Comparison of ENCODE assay signal across 18 cellular contexts in genomic region chr5:111135406-111135805, GRCh38. TPM values are rescaled to one million over a fixed set of nuclear protein-coding genes. Genes with fewer than 3 reads are reported as not detected.
DNase-seq lines count a peak whose midpoint lies in the region; ATAC-seq, FAIRE-seq and TF ChIP-seq lines count a peak whose summit lies in the region.
"Had no signal": no experiment of that assay in that cellular context is flagged by ENCODE, and none has a peak within 500 bp of the region (broad histone marks: within the 10 kb centered on the region; RNA-seq: fewer than 3 reads in every experiment).

No MANE protein-coding gene starts in this region.

- no peak overlapping the region for H3K56ac ChIP-seq in IMR-90 (ENCODE audit: extremely low read depth, insufficient read depth, low read length)
- no peak overlapping the region for H3K56ac ChIP-seq in H1 (replicated peaks; ENCODE audit: insufficient read length, low read depth, low read length)

- H3K18ac ChIP-seq in IMR-90 (ENCODE audit: low read depth, low read length) (no peak overlapping the region), H1 (ENCODE audit: extremely low read depth, low read length) (no peak overlapping the region)

- H3K79me2 ChIP-seq in H1 (ENCODE audit: control insufficient read depth in 1 of 2, insufficient read depth in 2 of 2, low read length in 2 of 2) = no peaks in the 10 kb centered on the region

- H2BK120ac ChIP-seq in IMR-90 (ENCODE audit: low read depth, low read length) = no peak overlapping the region
- H2BK120ac ChIP-seq in H1 (replicated peaks; ENCODE audit: low read depth, low read length) = no peak overlapping the region

- POLR2A ChIA-PET in IMR-90 (lab: Charles Lee; ENCODE audit: unreplicated experiment) = no interaction called here
- POLR2A ChIA-PET in H1 (lab: Charles Lee; ENCODE audit: partially characterized antibody) = interaction anchor here (1.3 kb wide), 2 partner anchors 10 to 43 kb away, joined by 3 read pairs; partner anchors contain the start of gene WDR36

- H2BK5ac ChIP-seq in IMR-90 (ENCODE audit: low read depth, low read length, poor library complexity, severe bottlenecking) (peak overlapping the region; percentile 24), H1 (ENCODE audit: low read depth, low read length) (no peak overlapping the region; the same call in 1 of the 2 replicates)

- H4K8ac ChIP-seq in IMR-90 (ENCODE audit: low read depth in 2 of 2, low read length in 2 of 2) (no peak overlapping the region), H1 (ENCODE audit: extremely low read depth, insufficient read depth, low read length) (no peak overlapping the region)

- peak overlapping the region; percentile 44; the same call in 1 of the 2 replicates for H2AK5ac ChIP-seq in IMR-90 (ENCODE audit: low read depth, low read length)
- H2AK5ac ChIP-seq in H1 (ENCODE audit: low read depth, low read length) = no peak overlapping the region

- ATAC-seq in IMR-90 (ENCODE audit: low read depth) (no peak), HG02763 (IDR thresholded peaks at IDR 0.05; ENCODE audit: unreplicated experiment) (no peak)
- ATAC-seq in stimulated activated memory B cell treated with anti-CD40 and anti-IgM and Interleukin-4, amounts not matched to agents 10 μg/mL and 1 μg/mL and 100 μg/mL, for 72 hours = peak; percentile 24

- H3K9me1 ChIP-seq in IMR-90 (ENCODE audit: insufficient read depth, low read length) = no peaks in the 10 kb centered on the region; the same call in 1 of the 2 replicates

- WGBS in IMR-90 (ENCODE audit: extremely low coverage in 2 of 2, insufficient read length in 1 of 2), 2 experiments = no CpG with 5 or more reads among the region's 1 CpG
- WGBS in H1 (ENCODE audit: extremely low coverage in 1 of 2, insufficient coverage in 1 of 2, insufficient read length in 1 of 2, insufficient replicate concordance in 2 of 2, low coverage in 1 of 2, low lambda C conversion rate in 2 of 2, missing lambda C conversion rate in 1 of 2), 2 experiments = 85% methylated on average over 1 of the region's 1 CpG; no CpG with 5 or more reads in 1 of the 2 experiments
- WGBS in suprapubic skin = 89% methylated on average over 1 of the region's 1 CpG

- TF ChIP-seq CTCF in IMR-90 (conservative IDR thresholded peaks at IDR 0.05; ENCODE audit: low read depth, low read length) (no peak), H1 (IDR thresholded peaks at IDR 0.05; ENCODE audit: control extremely low read depth in 1 of 3, insufficient read depth in 1 of 3, low read depth in 1 of 3, low read length in 3 of 3) (no peak), suprapubic skin (IDR thresholded peaks at IDR 0.05) (no peak)

- H3K4me3 Mint-ChIP-seq in stimulated activated memory B cell treated with anti-CD40 and anti-IgM and Interleukin-4, amounts not matched to agents 10 μg/mL and 1 μg/mL and 100 μg/mL, for 72 hours = no peak overlapping the region
- H3K4me3 Mint-ChIP-seq: CD14-positive monocyte had no signal

- intact Hi-C loops in IMR-90 (cut with micrococcal nuclease) = no loop called here

- in situ Hi-C loops in IMR-90 (cut with MboI; ENCODE audit: low sequenced_read_pairs) = no loop called here

- TF ChIP-seq EP300 in H1 (IDR thresholded peaks at IDR 0.05; ENCODE audit: borderline replicate concordance in 1 of 2, low read depth in 2 of 2, low read length in 2 of 2) = no peak
- no peak for TF ChIP-seq EP300 in suprapubic skin (IDR thresholded peaks at IDR 0.05)

- H4K20me1 ChIP-seq in IMR-90 (ENCODE audit: insufficient read depth, low read length) (no peaks in the 10 kb centered on the region), H1 (replicated peaks in 1 of 2; ENCODE audit: control insufficient read depth in 1 of 2, insufficient read depth in 2 of 2, low read length in 2 of 2) (no peaks in the 10 kb centered on the region)

- H3K36me3 ChIP-seq in IMR-90 (ENCODE audit: control insufficient read depth, insufficient read depth, low read length) (no peaks in the 10 kb centered on the region), H1 (ENCODE audit: control insufficient read depth in 2 of 4, insufficient read depth in 4 of 4, low read length in 3 of 4) (no peaks in the 10 kb centered on the region), suprapubic skin (no peaks in the 10 kb centered on the region)

- no peaks in the 10 kb centered on the region; the same call in 1 of the 2 replicates for H3K4me1 ChIP-seq in IMR-90 (ENCODE audit: control insufficient read depth, insufficient read depth, low read length)
- peaks cover 3 to 10% (median 7%) of the 10 kb centered on the region in 4 experiments for H3K4me1 ChIP-seq in H1 (replicated peaks in 1 of 4; ENCODE audit: control insufficient read depth in 3 of 4, insufficient read depth in 4 of 4, low read length in 3 of 4)
- no peaks in the 10 kb centered on the region for H3K4me1 ChIP-seq in suprapubic skin

- TF ChIP-seq POLR2A in IMR-90 (IDR thresholded peaks at IDR 0.05; ENCODE audit: low read depth, low read length) = no peak
- no peak for TF ChIP-seq POLR2A in H1 (IDR thresholded peaks at IDR 0.05; ENCODE audit: control extremely low read depth in 1 of 2, low read depth in 2 of 2, low read length in 2 of 2)
- TF ChIP-seq POLR2A in suprapubic skin (IDR thresholded peaks at IDR 0.05) = no peak

- H3K27me3 ChIP-seq in IMR-90 (ENCODE audit: control insufficient read depth, insufficient read depth, low read length) (no peaks in the 10 kb centered on the region), H1 (replicated peaks in 1 of 4; ENCODE audit: control insufficient read depth in 3 of 4, extremely low read depth in 1 of 4, insufficient read depth in 3 of 4, low read length in 3 of 4) (no peaks in the 10 kb centered on the region), suprapubic skin (no peaks in the 10 kb centered on the region)

- H3K36me3 Mint-ChIP-seq in stimulated activated memory B cell treated with anti-CD40 and anti-IgM and Interleukin-4, amounts not matched to agents 10 μg/mL and 1 μg/mL and 100 μg/mL, for 72 hours = no peaks in the 10 kb centered on the region
- H3K36me3 Mint-ChIP-seq: CD14-positive monocyte had no signal

- H3K14ac ChIP-seq in IMR-90 (replicated peaks; ENCODE audit: low read depth, low read length) = no peak overlapping the region
- no peak overlapping the region for H3K14ac ChIP-seq in H1 (ENCODE audit: insufficient read length)

- H3K9ac ChIP-seq in IMR-90 (ENCODE audit: low read depth, low read length) (no peak overlapping the region), H1 (replicated peaks in 1 of 4; ENCODE audit: extremely low read depth in 1 of 4, low read depth in 3 of 4, low read length in 3 of 4) (no peak overlapping the region)
- H3K9ac ChIP-seq: KMS-11 had no signal

- H3K4ac ChIP-seq in IMR-90 (ENCODE audit: low read depth, low read length) = no peak overlapping the region
- H3K4ac ChIP-seq in H1 (replicated peaks; ENCODE audit: insufficient read length, low read depth, low read length) = no peak overlapping the region

- BruUV-seq in IMR-90 (replicated peaks; lab: Mats Ljungman, UMichigan) = no TSS peak

- peaks cover 16% of the 10 kb centered on the region for H3K27me3 Mint-ChIP-seq in stimulated activated memory B cell treated with anti-CD40 and anti-IgM and Interleukin-4, amounts not matched to agents 10 μg/mL and 1 μg/mL and 100 μg/mL, for 72 hours

- no peaks in the 10 kb centered on the region for H3K9me3 Mint-ChIP-seq in stimulated activated memory B cell treated with anti-CD40 and anti-IgM and Interleukin-4, amounts not matched to agents 10 μg/mL and 1 μg/mL and 100 μg/mL, for 72 hours

- H2AK9ac ChIP-seq in IMR-90 (replicated peaks; ENCODE audit: low read depth, low read length, poor library complexity) = no peak overlapping the region

- H2BK15ac ChIP-seq in IMR-90 (ENCODE audit: low read depth, low read length) (no peak overlapping the region; the same call in 2 of the 3 replicates), H1 (ENCODE audit: low read length) (no peak overlapping the region)

- no peak overlapping the region for H2BK20ac ChIP-seq in IMR-90 (ENCODE audit: low read depth, low read length)
- 0 out of 2 replicates have a peak overlapping the region, but pooled peaks have one; percentile 22 for H2BK20ac ChIP-seq in H1 (ENCODE audit: low read length)

- H4K91ac ChIP-seq in IMR-90 (ENCODE audit: insufficient read depth, low read depth, low read length) (no peak overlapping the region), H1 (replicated peaks; ENCODE audit: insufficient read length, low read length) (no peak overlapping the region)

- H3K4me1 Mint-ChIP-seq in stimulated activated memory B cell treated with anti-CD40 and anti-IgM and Interleukin-4, amounts not matched to agents 10 μg/mL and 1 μg/mL and 100 μg/mL, for 72 hours = peaks cover 13% of the 10 kb centered on the region

- no peaks in the 10 kb centered on the region for H3K9me3 ChIP-seq in IMR-90 (ENCODE audit: control insufficient read depth, insufficient read depth, low read length)
- H3K9me3 ChIP-seq in H1 (ENCODE audit: insufficient read depth in 2 of 2, low read depth in 1 of 2, low read length in 1 of 2) = no peaks in the 10 kb centered on the region
- no peaks in the 10 kb centered on the region for H3K9me3 ChIP-seq in suprapubic skin

- H3K23ac ChIP-seq in IMR-90 (ENCODE audit: low read depth, low read length) = no peak overlapping the region
- H3K23ac ChIP-seq in H1 (ENCODE audit: insufficient read length) = no peak overlapping the region

- H4K5ac ChIP-seq in IMR-90 (ENCODE audit: low read depth, low read length) (no peak overlapping the region), H1 (ENCODE audit: insufficient read length, low read depth, low read length) (no peak overlapping the region)

- no peak overlapping the region for H2AFZ ChIP-seq in IMR-90 (replicated peaks; ENCODE audit: low read length, poor library complexity)
- H2AFZ ChIP-seq in H1 (ENCODE audit: low read length) = peak overlapping the region; percentile 93

- H2BK12ac ChIP-seq in H1 (ENCODE audit: low read depth, low read length) = peak overlapping the region; percentile 13; the same call in 1 of the 2 replicates

- no peak for FAIRE-seq in H1 (lab: Jason Lieb, UNC)

- H3K27ac Mint-ChIP-seq in stimulated activated memory B cell treated with anti-CD40 and anti-IgM and Interleukin-4, amounts not matched to agents 10 μg/mL and 1 μg/mL and 100 μg/mL, for 72 hours = no peak overlapping the region
- H3K27ac Mint-ChIP-seq: CD14-positive monocyte had no signal

- CTCF ChIA-PET in IMR-90 (lab: Yijun Ruan, JAX) (no interaction called here), H1 (lab: Charles Lee; ENCODE audit: partially characterized antibody) (interaction anchor here (0.7 to 1.1 kb wide), 2 partner anchors 18 to 134 kb away, joined by 3 to 4 read pairs; no protein-coding TSS in a partner anchor)

- no peak for TF ChIP-seq RAD21 in IMR-90 (IDR thresholded peaks at IDR 0.05; ENCODE audit: low read length)
- no peak for TF ChIP-seq RAD21 in H1 (IDR thresholded peaks at IDR 0.05 in 1 of 2, conservative IDR thresholded peaks at IDR 0.05 in 1 of 2; ENCODE audit: low read depth in 2 of 2, low read length in 2 of 2)

- no peaks in the 10 kb centered on the region for H3K23me2 ChIP-seq in H1 (ENCODE audit: low read depth, low read length)

- DNase-seq in IMR-90 = no peak
- no peak for DNase-seq in H1 (ENCODE audit: low read depth in 1 of 2, low spot score in 2 of 2)
- DNase-seq in myocyte (ENCODE audit: low read depth) = peak; percentile 32
- no peak for DNase-seq in suprapubic skin (ENCODE audit: low spot score in 2 of 2)
- no peak for DNase-seq in NCI-H1417 (lab: John Stamatoyannopoulos, UW)
- DNase-seq: AML-193, COR-L47, GDM1, MV-4-11, NCI-H1930, NCI-H2171 treated with DMSO at 0.1 percent for 48 hours, NCI-H446, NCI-H526 treated with DMSO at 0.1 percent for 48 hours, Right ventricle myocardium superior had no signal

- no peak overlapping the region for H3K4me2 ChIP-seq in IMR-90 (ENCODE audit: low read depth, low read length)
- H3K4me2 ChIP-seq in H1 (ENCODE audit: insufficient read depth in 1 of 2, low read depth in 2 of 2, low read length in 2 of 2) = no peak overlapping the region
- H3K4me2 ChIP-seq: KMS-11 had no signal

- H3K79me1 ChIP-seq in IMR-90 (ENCODE audit: low read depth in 1 of 2, low read length in 2 of 2) (no peaks in the 10 kb centered on the region), H1 (ENCODE audit: low read depth, low read length) (no peaks in the 10 kb centered on the region)

- H3K4me3 ChIP-seq in IMR-90 (ENCODE audit: insufficient read depth, low read depth, low read length) = no peak overlapping the region
- H3K4me3 ChIP-seq in H1 (ENCODE audit: extremely low read depth in 1 of 4, insufficient read depth in 2 of 4, low read depth in 3 of 4, low read length in 4 of 4) = no peak overlapping the region
- no peak overlapping the region for H3K4me3 ChIP-seq in suprapubic skin

- dilution Hi-C loops in IMR-90 (cut with HindIII; ENCODE audit: low sequenced_read_pairs, unreplicated experiment) = no loop called here

- no peak overlapping the region for H3K27ac ChIP-seq in IMR-90 (ENCODE audit: insufficient read depth, low read length)
- H3K27ac ChIP-seq in H1 (ENCODE audit: low read depth, low read length) = no peak overlapping the region
- H3K27ac ChIP-seq in suprapubic skin = no peak overlapping the region
- H3K27ac ChIP-seq: KMS-11 had no signal

RNA-seq across cellular contexts. Expression of gene WDR36, which starts 43.3 kb away (rescaled TPM):
- 87.8 and 111 TPM in 2 replicates for total RNA-seq in IMR-90 (2012; rRNA removed)
- 9.4 and 11.9 TPM in 2 replicates for polyA plus RNA-seq in IMR-90 (2012; rRNA removed)
- 2.5 and 2.6 TPM in 2 replicates for polyA plus RNA-seq in IMR-90 (2012; cell fraction: cytosol; rRNA removed)
- 3.3 and 21.3 TPM in 2 replicates for polyA plus RNA-seq in IMR-90 (2012; cell fraction: nucleus; rRNA removed; ENCODE audit: low replicate concordance)
- 41.8 and 43.7 TPM in 2 replicates for total RNA-seq in H1 (2021; fragmentation: NEBNext Ultra II Directional; extraction: Animal tissue kit (Norgen Biotek cat#: 25700))
- 6.9 and 9.3 TPM in 2 replicates for polyA plus RNA-seq in H1 (2011; rRNA removed)
- 10.6 TPM for polyA plus RNA-seq in H1 (2011; cell fraction: cytosol; rRNA removed)
- polyA plus RNA-seq in H1 (2011; cell fraction: nucleus; rRNA removed) = 12.9 TPM
- polyA plus RNA-seq in H1 (2012, experiment 1 of 2) = 9.9 to 24.1 TPM (median 13.2 TPM) in 4 replicates
- 1.1 TPM for polyA plus RNA-seq in H1 (2012, experiment 2 of 2)
- 19.2 TPM for polyA plus RNA-seq in H1 (2013, experiment 1 of 2)
- polyA plus RNA-seq in H1 (2013, experiment 2 of 2) = 18.7 TPM
- 47.0 and 59.6 TPM in 2 replicates for polyA minus RNA-seq in H1 (2011; rRNA and poly(A)+ RNA removed)
- 28.5 TPM for polyA minus RNA-seq in H1 (2011; cell fraction: cytosol; rRNA and poly(A)+ RNA removed)
- polyA minus RNA-seq in H1 (2011; cell fraction: nucleus; rRNA and poly(A)+ RNA removed) = 107 TPM
- total RNA-seq in myocyte = 38.2 and 41.8 TPM in 2 replicates
- polyA plus RNA-seq in myocyte (2012) = 6.8 TPM
- 10 to 100 TPM; 20.0 to 32.2 (median 26.2) TPM for total RNA-seq in suprapubic skin
